17 cellular contexts compared by ENCODE assay signal in genomic region chr20:33681728-33682353, GRCh38. TPM values are rescaled to one million over a fixed set of nuclear protein-coding genes. Genes with fewer than 3 reads are reported as not detected.
DNase-seq lines count a peak whose midpoint lies in the region; ATAC-seq and TF ChIP-seq lines count a peak whose summit lies in the region.
"Had no signal": no experiment of that assay in that cellular context is flagged by ENCODE, and none has a peak within 500 bp of the region (broad histone marks: within the 10 kb centered on the region; RNA-seq: fewer than 3 reads in every experiment).

No MANE protein-coding gene starts in this region.

- peaks cover 70% of the 10 kb centered on the region for H3K4me1 ChIP-seq in DOHH2 (ENCODE audit: control insufficient read depth, low read length)
- H3K4me1 ChIP-seq in neural progenitor cell, result peaks cover 19% of the 10 kb centered on the region

- no peak overlapping the region for H3K9ac ChIP-seq in neural progenitor cell

- H3K4me3 ChIP-seq in DOHH2 (ENCODE audit: low read length), result peak overlapping the region; percentile 36; the same call in 1 of the 2 replicates
- no peak overlapping the region for H3K4me3 ChIP-seq in neural progenitor cell
- H3K4me3 ChIP-seq: left lung, SJCRH30, smooth muscle cell, stomach had no signal

- H3K4me3 Mint-ChIP-seq in activated T-cell treated with anti-CD3 and anti-CD28 coated beads, Interleukin-2, amount 50 U/mL, for 24 hours, result peak overlapping the region; percentile 41
- H3K4me3 Mint-ChIP-seq in WTC11 (no peak overlapping the region), neural progenitor cell (no peak overlapping the region)
- H3K4me3 Mint-ChIP-seq: activated naive CD8-positive, alpha-beta T cell had no signal

- no peak for DNase-seq in activated T-cell treated with anti-CD3 and anti-CD28 coated beads, Interleukin-2, amount 50 U/mL, for 24 hours
- DNase-seq in activated T-cell treated with anti-CD3 and anti-CD28 coated beads for 4 hours (no peak), WTC11 (ENCODE audit: low spot score) (no peak), neural progenitor cell (ENCODE audit: low spot score) (no peak), kidney glomerular epithelial cell (lab: John Stamatoyannopoulos, UW) (no peak), SW 1271 (lab: John Stamatoyannopoulos, UW) (no peak), omental fat pad (ENCODE audit: low spot score) (no peak)
- DNase-seq: caudate nucleus; effector CD8-positive, alpha-beta T cell; H7; left lung; NCI-H2171 treated with DMSO at 0.1 percent for 48 hours; SJCRH30; stomach had no signal

- H4K20me1 ChIP-seq in DOHH2 (ENCODE audit: control insufficient read depth, insufficient read depth, low read depth, low read length) (peaks cover 30% of the 10 kb centered on the region), neural progenitor cell (ENCODE audit: low read depth) (peaks cover 80% of the 10 kb centered on the region)

- peak overlapping the region; percentile 70 for H3K27ac ChIP-seq in DOHH2 (ENCODE audit: low read depth, low read length)
- no peak overlapping the region for H3K27ac ChIP-seq in neural progenitor cell
- H3K27ac ChIP-seq: left lung, SJCRH30, stomach had no signal

- TF ChIP-seq CTCF in DOHH2 (IDR thresholded peaks at IDR 0.05; ENCODE audit: low read depth, low read length, poor library complexity, severe bottlenecking) (no peak), WTC11 (IDR thresholded peaks at IDR 0.05) (no peak), neural progenitor cell (IDR thresholded peaks at IDR 0.05) (no peak), omental fat pad (IDR thresholded peaks at IDR 0.05) (no peak)

- peaks cover 72% of the 10 kb centered on the region for H3K4me1 Mint-ChIP-seq in activated T-cell treated with anti-CD3 and anti-CD28 coated beads, Interleukin-2, amount 50 U/mL, for 24 hours (ENCODE audit: low read depth)
- H3K4me1 Mint-ChIP-seq in WTC11 (peaks cover 19% of the 10 kb centered on the region), neural progenitor cell (peaks cover 32% of the 10 kb centered on the region)

- H3K36me3 ChIP-seq in DOHH2 (ENCODE audit: control insufficient read depth, low read length) (peaks cover 83% of the 10 kb centered on the region), neural progenitor cell (no peaks in the 10 kb centered on the region)
- H3K36me3 ChIP-seq: left lung had no signal

- H3K9me2 ChIP-seq in DOHH2 (replicated peaks; ENCODE audit: control insufficient read depth, low read length), result no peaks in the 10 kb centered on the region

- H3F3A ChIP-seq in DOHH2 (ENCODE audit: control insufficient read depth, insufficient read depth), result peaks cover 24% of the 10 kb centered on the region
- peaks cover 18% of the 10 kb centered on the region for H3F3A ChIP-seq in neural progenitor cell (ENCODE audit: low read depth)

- no peaks in the 10 kb centered on the region for H3K9me3 Mint-ChIP-seq in activated T-cell treated with anti-CD3 and anti-CD28 coated beads, Interleukin-2, amount 50 U/mL, for 24 hours
- H3K9me3 Mint-ChIP-seq in WTC11 (no peaks in the 10 kb centered on the region), neural progenitor cell (no peaks in the 10 kb centered on the region)

- H2AFZ ChIP-seq in neural progenitor cell (replicated peaks), result no peak overlapping the region

- no peaks in the 10 kb centered on the region for H3K27me3 Mint-ChIP-seq in activated T-cell treated with anti-CD3 and anti-CD28 coated beads, Interleukin-2, amount 50 U/mL, for 24 hours
- H3K27me3 Mint-ChIP-seq in WTC11 (ENCODE audit: low read depth), result no peaks in the 10 kb centered on the region
- peaks cover under 1% of the 10 kb centered on the region for H3K27me3 Mint-ChIP-seq in neural progenitor cell (ENCODE audit: insufficient read depth, low read depth)
- H3K27me3 Mint-ChIP-seq: activated naive CD8-positive, alpha-beta T cell had no signal

- POLR2A ChIA-PET in WTC11 (lab: Charles Lee), result interaction anchor here (1.3 kb wide), 1 partner anchor 39 kb away, joined by 3 read pairs; the partner anchor contains the start of gene PXMP4

- no peak for ATAC-seq in WTC11
- ATAC-seq in omental fat pad (ENCODE audit: low FRiP score), result no peak
- ATAC-seq: left lung had no signal

- peak overlapping the region; percentile 84 for H3K27ac Mint-ChIP-seq in activated T-cell treated with anti-CD3 and anti-CD28 coated beads, Interleukin-2, amount 50 U/mL, for 24 hours
- H3K27ac Mint-ChIP-seq in WTC11, result peak overlapping the region; percentile 71; the same call in 1 of the 2 replicates
- H3K27ac Mint-ChIP-seq in neural progenitor cell, result peak overlapping the region; percentile 95
- H3K27ac Mint-ChIP-seq: activated naive CD8-positive, alpha-beta T cell had no signal

- H3K27me3 ChIP-seq in DOHH2 (ENCODE audit: control insufficient read depth, low read length) (no peaks in the 10 kb centered on the region), neural progenitor cell (no peaks in the 10 kb centered on the region)
- H3K27me3 ChIP-seq: left lung, SJCRH30, stomach had no signal

- H3K9me3 ChIP-seq in DOHH2 (ENCODE audit: control insufficient read depth, insufficient read depth, low read length) (no peaks in the 10 kb centered on the region), neural progenitor cell (ENCODE audit: low read depth) (no peaks in the 10 kb centered on the region)
- H3K9me3 ChIP-seq: left lung, SJCRH30, stomach had no signal

- CTCF ChIA-PET in WTC11 (lab: Charles Lee), result interaction anchor here (0.6 to 4.8 kb wide), 4 partner anchors 14 to 46 kb away, joined by 3 to 24 read pairs (median 4); partner anchors contain the start of gene ACTL10

- H3K4me2 ChIP-seq in DOHH2 (ENCODE audit: low read length) (peak overlapping the region; percentile 65), neural progenitor cell (no peak overlapping the region)
- H3K4me2 ChIP-seq: smooth muscle cell had no signal

- peaks cover 82% of the 10 kb centered on the region for H3K36me3 Mint-ChIP-seq in activated T-cell treated with anti-CD3 and anti-CD28 coated beads, Interleukin-2, amount 50 U/mL, for 24 hours (ENCODE audit: low read depth)
- H3K36me3 Mint-ChIP-seq in WTC11 (peaks cover 24% of the 10 kb centered on the region), neural progenitor cell (peaks cover 5% of the 10 kb centered on the region)
- H3K36me3 Mint-ChIP-seq: activated naive CD8-positive, alpha-beta T cell had no signal

- H3K79me2 ChIP-seq in DOHH2 (ENCODE audit: control insufficient read depth, low read length) (peaks cover 70% of the 10 kb centered on the region), neural progenitor cell (ENCODE audit: low read depth) (peaks cover 47% of the 10 kb centered on the region)

TF ChIP-seq in WTC11, 78 proteins besides CTCF, POLR2A, EP300 and RAD21 (continues in another document):
- TF ChIP-seq TCF7 (CRISPR knock-in tag; IDR thresholded peaks at IDR 0.05; ENCODE audit: low read depth), result no peak
- TF ChIP-seq GABPB1 (CRISPR knock-in tag; IDR thresholded peaks at IDR 0.05), result no peak
- TF ChIP-seq AFF4 (CRISPR knock-in tag; IDR thresholded peaks at IDR 0.05; ENCODE audit: borderline replicate concordance), result no peak
- TF ChIP-seq MLX (CRISPR knock-in tag; IDR thresholded peaks at IDR 0.05), result no peak

RNA-seq across cellular contexts. Expression of gene E2F1, which starts 4.3 kb away (rescaled TPM):
- 34.2 to 44.2 TPM (median 34.5 TPM) in 3 replicates for total RNA-seq in WTC11 (2021)
- 9.7 and 29.7 TPM in 2 replicates for total RNA-seq in neural progenitor cell (ENCODE audit: low replicate concordance)
- 1 to 10 TPM; 1.2 to 1.9 (median 1.5) TPM for total RNA-seq in omental fat pad

RNA-seq across cellular contexts. Expression of gene NECAB3, which starts 7.6 kb away (rescaled TPM):
- total RNA-seq in WTC11 (2021) (29.3 to 38.0 TPM (median 29.7 TPM) in 3 replicates), neural progenitor cell (ENCODE audit: low replicate concordance) (19.2 and 40.2 TPM in 2 replicates), omental fat pad (10 to 100 TPM; 19.1 to 29.8 (median 26.8) TPM)

RNA-seq across cellular contexts. Expression of gene ACTL10, which starts 15.1 kb away (rescaled TPM):
- 1.3 to 1.9 TPM (median 1.5 TPM) in 3 replicates for total RNA-seq in WTC11 (2021)
- total RNA-seq in neural progenitor cell (ENCODE audit: low replicate concordance), result 0.19 TPM in 1 of 2 replicates, not detected in the other
- 1 to 10 TPM; 1.1 to 2.4 (median 1.8) TPM for total RNA-seq in omental fat pad

RNA-seq across cellular contexts. Expression of gene C20orf144, which starts 19.7 kb away (rescaled TPM):
- total RNA-seq in WTC11 (2021) (0.09 to 0.21 TPM (median 0.14 TPM) in 3 replicates), neural progenitor cell (ENCODE audit: low replicate concordance) (0.53 TPM in 1 of 2 replicates, not detected in the other), omental fat pad (not detected)
- total RNA-seq: H7, stomach had no signal

RNA-seq across cellular contexts. Expression of gene PXMP4, which starts 38.3 kb away (rescaled TPM):
- total RNA-seq in WTC11 (2021), result 3.3 to 6.0 TPM (median 5.8 TPM) in 3 replicates
- total RNA-seq in neural progenitor cell (ENCODE audit: low replicate concordance), result 3.5 and 6.1 TPM in 2 replicates
- 1 to 10 TPM; 3.6 to 8.7 (median 4.8) TPM for total RNA-seq in omental fat pad
